ENCODE assay signal across 19 cellular contexts in genomic region chr18:46536215-46536874, GRCh38.
DNase-seq lines count a peak whose midpoint lies in the region; ATAC-seq, FAIRE-seq and TF ChIP-seq lines count a peak whose summit lies in the region.
"Had no signal": no experiment of that assay in that cellular context is flagged by ENCODE, and none has a peak within 500 bp of the region (broad histone marks: within the 10 kb centered on the region; RNA-seq: fewer than 3 reads in every experiment).

No MANE protein-coding gene starts in this region.

- no peak for TF ChIP-seq POLR2A in GM12891 (IDR thresholded peaks at IDR 0.05; ENCODE audit: low read depth, low read length)

- H3K36me3 ChIP-seq in HEK293 (ENCODE audit: control insufficient read depth in 2 of 2, insufficient read depth in 1 of 2, low read length in 2 of 2): no peaks in the 10 kb centered on the region
- H3K36me3 ChIP-seq in effector memory CD4-positive, alpha-beta T cell (ENCODE audit: control insufficient read depth, insufficient read depth, low read length): no peaks in the 10 kb centered on the region
- H3K36me3 ChIP-seq: cardiac muscle cell, gastrocnemius medialis had no signal

- no peaks in the 10 kb centered on the region for H3K9me3 ChIP-seq in HEK293 (ENCODE audit: control insufficient read depth, insufficient read depth, low read depth, low read length)
- H3K9me3 ChIP-seq in effector memory CD4-positive, alpha-beta T cell (ENCODE audit: control insufficient read depth, low read length): no peaks in the 10 kb centered on the region
- H3K9me3 ChIP-seq: gastrocnemius medialis had no signal

- H3K27ac ChIP-seq in HEK293 (ENCODE audit: extremely low read depth, low read depth, low read length): no peak overlapping the region
- H3K27ac ChIP-seq in RWPE1: no peak overlapping the region
- no peak overlapping the region for H3K27ac ChIP-seq in foreskin keratinocyte
- no peak overlapping the region for H3K27ac ChIP-seq in effector memory CD4-positive, alpha-beta T cell (ENCODE audit: insufficient read depth, low read length, poor library complexity, severe bottlenecking)
- H3K27ac ChIP-seq: cardiac muscle cell, gastrocnemius medialis had no signal

- FAIRE-seq in GM12891 (lab: Jason Lieb, UNC): no peak
- FAIRE-seq: H1 had no signal

- CTCF ChIA-PET in HEK293 (lab: Yijun Ruan, JAX): interaction anchor here (0.8 to 1.9 kb wide), 2 partner anchors 122 to 395 kb away, joined by 3 to 11 read pairs; no protein-coding TSS in a partner anchor
- CTCF ChIA-PET in RWPE1 (lab: Yijun Ruan, JAX): interaction anchor here (0.8 kb wide), 1 partner anchor 287 kb away, joined by 4 read pairs; no protein-coding TSS in a partner anchor

- ATAC-seq in foreskin keratinocyte: peak; percentile 96
- ATAC-seq in GM19467 (IDR thresholded peaks at IDR 0.05; ENCODE audit: unreplicated experiment): no peak
- ATAC-seq: gastrocnemius medialis; stimulated activated memory B cell treated with anti-CD40 and anti-IgM and Interleukin-4, amounts not matched to agents 10 μg/mL and 1 μg/mL and 100 μg/mL, for 72 hours had no signal

- POLR2A ChIA-PET in HEK293 (lab: Yijun Ruan, JAX): no interaction called here
- POLR2A ChIA-PET in RWPE1 (lab: Yijun Ruan, JAX; ENCODE audit: low non-redundant PET): no interaction called here

- TF ChIP-seq CTCF in HEK293 (tag by site-specific recombination; IDR thresholded peaks at IDR 0.05) (no peak), RWPE1 (conservative IDR thresholded peaks at IDR 0.05; ENCODE audit: low read depth) (no peak), foreskin keratinocyte (conservative IDR thresholded peaks at IDR 0.05) (no peak), GM13976 (IDR thresholded peaks at IDR 0.05; ENCODE audit: borderline replicate concordance, control extremely low read depth, extremely low read depth, insufficient read depth, missing control alignments) (no peak)

- no peaks in the 10 kb centered on the region for H3K4me1 ChIP-seq in HEK293 (ENCODE audit: control insufficient read depth, insufficient read depth, low read length)
- peaks cover 3% of the 10 kb centered on the region for H3K4me1 ChIP-seq in foreskin keratinocyte
- H3K4me1 ChIP-seq in effector memory CD4-positive, alpha-beta T cell (ENCODE audit: control insufficient read depth, insufficient read depth, low read length, poor library complexity, severe bottlenecking): no peaks in the 10 kb centered on the region
- H3K4me1 ChIP-seq: gastrocnemius medialis had no signal

- in situ Hi-C loops in ACHN (cut with HindIII; ENCODE audit: low pct_ligation_motif_present, low pct_unique_long_range_greater_than_20kb, low sequenced_read_pairs): no loop called here
- in situ Hi-C loops in GM13976 (cut with MboI; ENCODE audit: low sequenced_read_pairs, unreplicated experiment): no loop called here

- no peak overlapping the region for H3K4me3 ChIP-seq in HEK293 (ENCODE audit: low read depth, low read length)
- H3K4me3 ChIP-seq in effector memory CD4-positive, alpha-beta T cell (ENCODE audit: insufficient read depth, low read depth, low read length, poor library complexity, severe bottlenecking): no peak overlapping the region
- H3K4me3 ChIP-seq: cardiac muscle cell, gastrocnemius medialis had no signal

- no peaks in the 10 kb centered on the region for H3K27me3 ChIP-seq in foreskin keratinocyte
- no peaks in the 10 kb centered on the region for H3K27me3 ChIP-seq in effector memory CD4-positive, alpha-beta T cell (replicated peaks; ENCODE audit: control insufficient read depth, insufficient read depth, low read length, poor library complexity, severe bottlenecking)
- H3K27me3 ChIP-seq: cardiac muscle cell, gastrocnemius medialis had no signal

- DNase-seq in ACHN: peak; percentile 52
- DNase-seq in RWPE1 (ENCODE audit: low spot score): peak; percentile 67
- DNase-seq in foreskin keratinocyte: peak; percentile 54 to 79
- DNase-seq in GM13976 (ENCODE audit: low spot score): no peak
- DNase-seq in GM12891 (ENCODE audit: insufficient read length, low spot score): no peak
- no peak for DNase-seq in effector memory CD4-positive, alpha-beta T cell
- DNase-seq: activated B cell treated with CpG ODN at 0.5 μM for 24 hours; activated naive CD4-positive, alpha-beta T cell treated with anti-CD3 and anti-CD28 coated beads, Interleukin-2, amount 10 ng/mL, durations not matched to agents 7 days and 5 days; DMS153; gastrocnemius medialis; KBM-7; NCI-H1694 treated with DMSO at 0.1 percent for 48 hours; NCI-H510A treated with DMSO at 0.1 percent for 48 hours; trophoblast cell had no signal

TF ChIP-seq in HEK293, 187 proteins besides CTCF, POLR2A, EP300 and RAD21 (continues in another document):
- TF ChIP-seq ZNF335 (tag by site-specific recombination; conservative IDR thresholded peaks at IDR 0.05) (peak; percentile 92), ZNF513 (tag by site-specific recombination; IDR thresholded peaks at IDR 0.05) (no peak), ZNF544 (tag by site-specific recombination; IDR thresholded peaks at IDR 0.05) (no peak), ZNF629 (tag by site-specific recombination; IDR thresholded peaks at IDR 0.05) (peak; percentile 88), SCRT2 (tag by site-specific recombination; IDR thresholded peaks at IDR 0.05) (no peak), ZNF596 (tag by site-specific recombination; IDR thresholded peaks at IDR 0.05) (no peak), ZNF747 (tag by site-specific recombination; IDR thresholded peaks at IDR 0.05) (no peak), ZNF660 (tag by site-specific recombination; IDR thresholded peaks at IDR 0.05) (0 out of 2 replicates have a peak, but pooled peaks have one; percentile 38), ZBTB20 (tag by site-specific recombination; IDR thresholded peaks at IDR 0.05) (no peak), KLF17 (tag by site-specific recombination; IDR thresholded peaks at IDR 0.05) (peak; percentile 60; the same call in 1 of the 2 replicates), ZEB2 (tag by site-specific recombination; IDR thresholded peaks at IDR 0.05) (no peak), ZNF266 (tag by site-specific recombination; IDR thresholded peaks at IDR 0.05; ENCODE audit: low read depth) (no peak)

TF ChIP-seq in GM12891, 5 proteins besides CTCF, POLR2A, EP300 and RAD21:
- TF ChIP-seq SPI1 (IDR thresholded peaks at IDR 0.05; ENCODE audit: low read depth, low read length) (no peak), POLR2AphosphoS5 (IDR thresholded peaks at IDR 0.05; ENCODE audit: low read depth, low read length) (no peak), TAF1 (IDR thresholded peaks at IDR 0.05; ENCODE audit: low read depth, low read length) (no peak), PAX5 (IDR thresholded peaks at IDR 0.05; ENCODE audit: insufficient read depth, low read length, severe bottlenecking) (no peak), POU2F2 (IDR thresholded peaks at IDR 0.05; ENCODE audit: low read depth, low read length) (no peak)

Comparison
In these comparisons a context has a peak if more than half of its experiments do, and no peak if none do; other contexts are left out.
1. DNase-seq: peak in ACHN (single experiment), RWPE1 (single experiment) and foreskin keratinocyte (2 of 2); none in GM13976 (single experiment), GM12891 (single experiment) and effector memory CD4-positive, alpha-beta T cell (0 of 3).